ENCODE assay signal across 17 cellular contexts in genomic region chr2:80476535-80477117, GRCh38.
"Had no signal": no experiment of that assay in that cellular context is flagged by ENCODE, and none has a peak within 500 bp of the region (broad histone marks: within the 10 kb centered on the region; RNA-seq: fewer than 3 reads in every experiment).

No MANE protein-coding gene starts in this region.

- H3K4me3 Mint-ChIP-seq: natural killer cell treated with Interleukin-12 subunit alpha and Interleukin-12 subunit beta and Interleukin-15 and Interleukin-18, amount 100 ng/mL, for 72 hours had no signal

- DNase-seq: activated CD4-positive, alpha-beta T cell treated with anti-CD3 and anti-CD28 coated beads, Interleukin-2, amount 50 U/mL, for 4 hours; activated CD4-positive, CD25-positive, alpha-beta regulatory T cell treated with anti-CD3 and anti-CD28 coated beads, Interleukin-2, amount 50 U/mL, for 72 hours; activated naive CD4-positive, alpha-beta T cell; activated T-cell treated with anti-CD3 and anti-CD28 coated beads for 4 hours; erythroblast; islet precursor cell; mammary epithelial cell; occipital lobe; stimulated activated CD4-positive, alpha-beta T cell treated with anti-CD3 and anti-CD28 coated beads, Interleukin-4, amount 100 ng/mL, for 24 hours; stimulated activated naive CD4-positive, alpha-beta T cell treated with Interleukin-2 at 50 U/mL for 16 hours; substantia nigra; T-helper 9 cell; transverse colon had no signal

- ATAC-seq: natural killer cell treated with Interleukin-12 subunit alpha and Interleukin-12 subunit beta and Interleukin-15 and Interleukin-18, amount 100 ng/mL, for 72 hours had no signal

- H3K9me3 ChIP-seq: ascending aorta, transverse colon, vagina had no signal

- H3K27ac Mint-ChIP-seq: natural killer cell treated with Interleukin-12 subunit alpha and Interleukin-12 subunit beta and Interleukin-15 and Interleukin-18, amount 100 ng/mL, for 72 hours had no signal

- H3K36me3 Mint-ChIP-seq: natural killer cell treated with Interleukin-12 subunit alpha and Interleukin-12 subunit beta and Interleukin-15 and Interleukin-18, amount 100 ng/mL, for 72 hours had no signal

- H3K27ac ChIP-seq: ascending aorta, skin epidermis, transverse colon, vagina had no signal

- H3K4me3 ChIP-seq: ascending aorta, skin epidermis, transverse colon, vagina had no signal

- H3K36me3 ChIP-seq: ascending aorta, transverse colon, vagina had no signal

- H3K27me3 ChIP-seq: ascending aorta, transverse colon, vagina had no signal

- H3K27me3 Mint-ChIP-seq: natural killer cell treated with Interleukin-12 subunit alpha and Interleukin-12 subunit beta and Interleukin-15 and Interleukin-18, amount 100 ng/mL, for 72 hours had no signal

- H3K4me1 ChIP-seq: ascending aorta, transverse colon, vagina had no signal
